In genomic region chr1:202263628-202264027, GRCh38 we compare ENCODE assay signal across 27 cellular contexts.
"Had no signal": no experiment of that assay in that cellular context is flagged by ENCODE, and none has a peak within 500 bp of the region (broad histone marks: within the 10 kb centered on the region; RNA-seq: fewer than 3 reads in every experiment).

No MANE protein-coding gene starts in this region.

- DNase-seq: naive B cell; nephron progenitor cell; occipital lobe; psoas muscle; right cardiac atrium; right lobe of liver; small intestine; stimulated activated CD4-positive, alpha-beta T cell treated with anti-CD3 and anti-CD28 coated beads, Interleukin-15, amount 100 ng/mL, for 24 hours; stimulated activated CD4-positive, alpha-beta T cell treated with anti-CD3 and anti-CD28 coated beads, Interleukin-2, amount 100 ng/mL, for 24 hours; stimulated activated CD4-positive, alpha-beta T cell treated with anti-CD3 and anti-CD28 coated beads, Interleukin-2, amount 100 ng/mL, for 48 hours; stimulated activated CD4-positive, alpha-beta T cell treated with anti-CD3 and anti-CD28 coated beads, Interleukin-4, amount 100 ng/mL, for 24 hours; stimulated activated naive B cell treated with anti-CD40 and anti-IgM and Interleukin-4, amounts not matched to agents 10 μg/mL and 1 μg/mL and 100 μg/mL, for 72 hours; stimulated activated naive CD4-positive, alpha-beta T cell treated with Interleukin-2 at 50 U/mL for 16 hours; stomach; thyroid gland; transverse colon had no signal

- ATAC-seq: naive thymus-derived CD8-positive, alpha-beta T cell; psoas muscle; right cardiac atrium; right lobe of liver; stimulated activated effector memory CD8-positive, alpha-beta T cell treated with anti-CD3 and anti-CD28 coated beads, Interleukin-12 subunit alpha, Interleukin-12 subunit beta, amount 100 ng/mL, for 72 hours; stimulated activated naive B cell treated with anti-CD40 and anti-IgM and Interleukin-4, amounts not matched to agents 10 μg/mL and 1 μg/mL and 100 μg/mL, for 72 hours had no signal

- H3K9me3 Mint-ChIP-seq: stimulated activated effector memory CD8-positive, alpha-beta T cell treated with anti-CD3 and anti-CD28 coated beads, Interleukin-12 subunit alpha, Interleukin-12 subunit beta, amount 100 ng/mL, for 72 hours had no signal

- H3K9me3 ChIP-seq: ovary, psoas muscle, right lobe of liver, stomach, thoracic aorta, thyroid gland, transverse colon, vagina had no signal

- H3K27ac ChIP-seq: neural progenitor cell, ovary, parathyroid adenoma, psoas muscle, right lobe of liver, sigmoid colon, stomach, thyroid gland, transverse colon, vagina had no signal

- H3K36me3 ChIP-seq: neural progenitor cell, ovary, right lobe of liver, sigmoid colon, stomach, thoracic aorta, thyroid gland, transverse colon, vagina had no signal

- H3K4me3 ChIP-seq: neural progenitor cell, ovary, psoas muscle, right lobe of liver, sigmoid colon, stomach, thoracic aorta, thyroid gland, transverse colon, vagina had no signal

- H3K4me3 Mint-ChIP-seq: naive B cell; naive thymus-derived CD8-positive, alpha-beta T cell; nephron progenitor cell; neural progenitor cell; stimulated activated effector memory CD8-positive, alpha-beta T cell treated with anti-CD3 and anti-CD28 coated beads, Interleukin-12 subunit alpha, Interleukin-12 subunit beta, amount 100 ng/mL, for 72 hours; stimulated activated naive B cell treated with anti-CD40 and anti-IgM and Interleukin-4, amounts not matched to agents 10 μg/mL and 1 μg/mL and 100 μg/mL, for 72 hours; stimulated activated naive CD8-positive, alpha-beta T cell treated with anti-CD3 and anti-CD28 coated beads, Interleukin-15, Interleukin-2, amounts not matched to agents 100 ng/mL and 50 ng/mL, for 24 hours; type B pancreatic cell had no signal

- H3K4me1 Mint-ChIP-seq: naive B cell; nephron progenitor cell; neural progenitor cell; stimulated activated effector memory CD8-positive, alpha-beta T cell treated with anti-CD3 and anti-CD28 coated beads, Interleukin-12 subunit alpha, Interleukin-12 subunit beta, amount 100 ng/mL, for 72 hours; stimulated activated naive B cell treated with anti-CD40 and anti-IgM and Interleukin-4, amounts not matched to agents 10 μg/mL and 1 μg/mL and 100 μg/mL, for 72 hours had no signal

- H3K27me3 ChIP-seq: ovary, right lobe of liver, thyroid gland had no signal

- H3K4me1 ChIP-seq: parathyroid adenoma, psoas muscle, right lobe of liver, sigmoid colon, stomach, thyroid gland, transverse colon, vagina had no signal

- H3K36me3 Mint-ChIP-seq: neural progenitor cell; stimulated activated effector memory CD8-positive, alpha-beta T cell treated with anti-CD3 and anti-CD28 coated beads, Interleukin-12 subunit alpha, Interleukin-12 subunit beta, amount 100 ng/mL, for 72 hours; stimulated activated naive B cell treated with anti-CD40 and anti-IgM and Interleukin-4, amounts not matched to agents 10 μg/mL and 1 μg/mL and 100 μg/mL, for 72 hours had no signal

- H3K27ac Mint-ChIP-seq: naive thymus-derived CD8-positive, alpha-beta T cell; nephron progenitor cell; neural progenitor cell; progenitor cell of endocrine pancreas; stimulated activated effector memory CD8-positive, alpha-beta T cell treated with anti-CD3 and anti-CD28 coated beads, Interleukin-12 subunit alpha, Interleukin-12 subunit beta, amount 100 ng/mL, for 72 hours; stimulated activated naive B cell treated with anti-CD40 and anti-IgM and Interleukin-4, amounts not matched to agents 10 μg/mL and 1 μg/mL and 100 μg/mL, for 72 hours; stimulated activated naive CD8-positive, alpha-beta T cell treated with anti-CD3 and anti-CD28 coated beads, Interleukin-15, Interleukin-2, amounts not matched to agents 100 ng/mL and 50 ng/mL, for 24 hours; type B pancreatic cell had no signal
